ENCODE assay signal across 2 cellular contexts in the genomic region with DNA sequence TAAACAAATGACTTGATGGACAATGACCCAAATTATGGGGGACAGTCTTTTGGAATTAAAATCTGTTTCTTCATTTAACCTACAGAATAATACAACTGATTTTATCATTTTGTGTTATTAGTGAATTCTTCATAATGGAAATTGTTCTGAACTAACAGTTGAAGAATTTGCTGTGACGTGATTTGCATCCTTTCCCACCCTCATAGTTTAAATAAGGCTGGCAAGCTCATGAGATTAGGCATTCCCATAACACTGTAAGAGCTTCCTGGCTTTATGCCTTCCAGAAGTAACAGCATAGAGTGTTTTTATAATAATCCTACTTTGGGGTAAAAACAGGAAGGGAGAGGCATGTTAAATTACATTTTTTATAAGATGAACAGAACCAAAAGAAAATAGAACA.
TF ChIP-seq lines count a peak whose summit lies in the region.

No MANE protein-coding gene starts in this region.

TF ChIP-seq in IMR-90, 13 proteins besides CTCF, POLR2A, EP300 and RAD21:
- no peak for TF ChIP-seq FOS (IDR thresholded peaks at IDR 0.05; ENCODE audit: low read depth, low read length)
- no peak for TF ChIP-seq MXI1 (IDR thresholded peaks at IDR 0.05; ENCODE audit: borderline replicate concordance, low read depth, low read length)
- TF ChIP-seq, protein P1, sequence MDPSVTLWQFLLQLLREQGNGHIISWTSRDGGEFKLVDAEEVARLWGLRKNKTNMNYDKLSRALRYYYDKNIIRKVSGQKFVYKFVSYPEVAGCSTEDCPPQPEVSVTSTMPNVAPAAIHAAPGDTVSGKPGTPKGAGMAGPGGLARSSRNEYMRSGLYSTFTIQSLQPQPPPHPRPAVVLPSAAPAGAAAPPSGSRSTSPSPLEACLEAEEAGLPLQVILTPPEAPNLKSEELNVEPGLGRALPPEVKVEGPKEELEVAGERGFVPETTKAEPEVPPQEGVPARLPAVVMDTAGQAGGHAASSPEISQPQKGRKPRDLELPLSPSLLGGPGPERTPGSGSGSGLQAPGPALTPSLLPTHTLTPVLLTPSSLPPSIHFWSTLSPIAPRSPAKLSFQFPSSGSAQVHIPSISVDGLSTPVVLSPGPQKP (IDR thresholded peaks at IDR 0.05; ENCODE audit: borderline replicate concordance, low read depth, low read length): no peak
- no peak for TF ChIP-seq NFE2L2 (IDR thresholded peaks at IDR 0.05; ENCODE audit: low read depth, low read length)
- no peak for TF ChIP-seq MAZ (IDR thresholded peaks at IDR 0.05; ENCODE audit: borderline replicate concordance, low read depth, low read length)
- TF ChIP-seq, protein P2, sequence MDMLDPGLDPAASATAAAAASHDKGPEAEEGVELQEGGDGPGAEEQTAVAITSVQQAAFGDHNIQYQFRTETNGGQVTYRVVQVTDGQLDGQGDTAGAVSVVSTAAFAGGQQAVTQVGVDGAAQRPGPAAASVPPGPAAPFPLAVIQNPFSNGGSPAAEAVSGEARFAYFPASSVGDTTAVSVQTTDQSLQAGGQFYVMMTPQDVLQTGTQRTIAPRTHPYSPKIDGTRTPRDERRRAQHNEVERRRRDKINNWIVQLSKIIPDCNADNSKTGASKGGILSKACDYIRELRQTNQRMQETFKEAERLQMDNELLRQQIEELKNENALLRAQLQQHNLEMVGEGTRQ (IDR thresholded peaks at IDR 0.05; ENCODE audit: low read depth, low read length): no peak
- TF ChIP-seq CHD1 (IDR thresholded peaks at IDR 0.05; ENCODE audit: low read depth, low read length): no peak
- TF ChIP-seq MAFK (IDR thresholded peaks at IDR 0.05; ENCODE audit: low read depth, low read length): no peak
- no peak for TF ChIP-seq RCOR1 (IDR thresholded peaks at IDR 0.05; ENCODE audit: insufficient replicate concordance, low read length)
- TF ChIP-seq BHLHE40 (IDR thresholded peaks at IDR 0.05; ENCODE audit: low read depth, low read length): no peak
- TF ChIP-seq SMC3 (IDR thresholded peaks at IDR 0.05; ENCODE audit: low read depth, low read length): no peak
- no peak for TF ChIP-seq RFX5 (IDR thresholded peaks at IDR 0.05; ENCODE audit: low read depth, low read length)
- TF ChIP-seq CEBPB (IDR thresholded peaks at IDR 0.05; ENCODE audit: low read depth, low read length): no peak

TF ChIP-seq in HepG2, 621 proteins besides CTCF, POLR2A, EP300 and RAD21:
- TF ChIP-seq, protein P3, sequence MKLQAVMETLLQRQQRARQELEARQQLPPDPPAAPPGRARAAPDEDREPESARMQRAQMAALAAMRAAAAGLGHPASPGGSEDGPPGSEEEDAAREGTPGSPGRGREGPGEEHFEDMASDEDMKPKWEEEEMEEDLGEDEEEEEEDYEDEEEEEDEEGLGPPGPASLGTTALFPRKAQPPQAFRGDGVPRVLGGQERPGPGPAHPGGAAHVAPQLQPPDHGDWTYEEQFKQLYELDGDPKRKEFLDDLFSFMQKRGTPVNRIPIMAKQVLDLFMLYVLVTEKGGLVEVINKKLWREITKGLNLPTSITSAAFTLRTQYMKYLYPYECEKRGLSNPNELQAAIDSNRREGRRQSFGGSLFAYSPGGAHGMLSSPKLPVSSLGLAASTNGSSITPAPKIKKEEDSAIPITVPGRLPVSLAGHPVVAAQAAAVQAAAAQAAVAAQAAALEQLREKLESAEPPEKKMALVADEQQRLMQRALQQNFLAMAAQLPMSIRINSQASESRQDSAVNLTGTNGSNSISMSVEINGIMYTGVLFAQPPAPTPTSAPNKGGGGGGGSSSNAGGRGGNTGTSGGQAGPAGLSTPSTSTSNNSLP (IDR thresholded peaks at IDR 0.05; ENCODE audit: low read depth, low read length): no peak
- TF ChIP-seq ZNF564 (CRISPR knock-in tag; IDR thresholded peaks at IDR 0.05) (no peak), CREM (IDR thresholded peaks at IDR 0.05) (no peak), CREM (CRISPR knock-in tag; IDR thresholded peaks at IDR 0.05) (no peak), REXO4 (CRISPR knock-in tag; IDR thresholded peaks at IDR 0.05; ENCODE audit: borderline replicate concordance) (no peak)
